In the genomic region with DNA sequence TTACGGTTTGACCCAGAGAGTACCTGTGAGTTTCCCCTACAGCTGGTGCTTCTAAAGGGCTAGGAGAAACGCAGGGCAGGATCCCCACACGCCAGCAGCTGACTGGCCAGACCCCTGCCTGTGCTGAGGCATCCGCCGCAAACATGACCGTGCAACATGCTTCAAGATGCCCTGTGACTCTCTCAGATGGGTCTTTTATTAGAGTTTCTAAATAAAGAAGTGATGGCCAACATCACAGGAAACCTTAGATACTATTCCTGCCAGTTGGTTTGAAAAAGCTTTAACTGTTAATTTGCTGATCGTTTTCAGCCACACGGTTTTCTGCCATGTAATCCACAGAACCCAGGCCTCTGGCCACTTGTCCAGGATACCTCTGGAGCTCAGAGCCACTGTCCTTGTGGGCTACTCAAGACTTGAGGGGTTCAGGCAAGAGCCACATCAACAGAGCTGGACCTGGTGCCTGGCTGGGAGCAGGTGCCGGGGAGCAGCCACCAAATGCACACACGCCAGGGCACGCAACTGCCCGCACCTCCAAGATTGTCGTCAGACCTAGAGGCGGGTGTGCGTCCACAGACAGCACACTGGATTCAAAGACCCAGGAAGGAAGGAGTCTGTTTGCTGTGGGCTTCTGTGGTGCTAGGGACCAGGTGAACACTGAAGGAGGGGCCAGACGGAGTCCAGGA, we compare ENCODE assay signal across 1 cellular context.
TF ChIP-seq lines count a peak whose summit lies in the region.

No MANE protein-coding gene starts in this region.

TF ChIP-seq in endothelial cell of umbilical vein, 7 proteins besides CTCF, POLR2A, EP300 and RAD21:
- no peak for TF ChIP-seq GATA2 (IDR thresholded peaks at IDR 0.05; ENCODE audit: insufficient read depth, insufficient read length, low read depth, low read length)
- TF ChIP-seq EZH2 (IDR thresholded peaks at IDR 0.05; ENCODE audit: borderline replicate concordance, low read depth, low read length, severe bottlenecking), result no peak
- TF ChIP-seq, protein P1, sequence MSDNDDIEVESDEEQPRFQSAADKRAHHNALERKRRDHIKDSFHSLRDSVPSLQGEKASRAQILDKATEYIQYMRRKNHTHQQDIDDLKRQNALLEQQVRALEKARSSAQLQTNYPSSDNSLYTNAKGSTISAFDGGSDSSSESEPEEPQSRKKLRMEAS (IDR thresholded peaks at IDR 0.05; ENCODE audit: insufficient read depth, insufficient read length), result no peak
